Comparison of ENCODE assay signal across 1 cellular context in the genomic region with DNA sequence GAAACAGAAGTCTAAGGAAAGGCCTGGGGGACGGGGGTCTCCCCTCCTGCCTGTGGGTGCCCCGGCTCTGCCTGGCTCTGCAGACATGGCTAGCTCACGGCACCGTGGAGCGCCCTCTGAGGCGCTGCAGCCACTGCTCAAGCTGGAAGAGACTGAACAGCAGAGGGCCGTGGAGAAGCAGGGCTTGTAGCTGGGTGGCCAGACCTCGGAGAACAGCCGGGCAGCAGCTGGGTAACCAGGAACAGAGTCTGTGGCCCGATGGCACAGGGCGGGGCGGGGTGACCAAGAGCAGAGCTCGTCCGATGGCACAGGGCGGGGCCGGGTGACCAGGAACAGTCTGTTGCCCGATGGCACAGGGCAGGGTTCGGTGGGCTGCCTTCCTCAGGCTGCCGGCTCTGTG.
TF ChIP-seq lines count a peak whose summit lies in the region.

No MANE protein-coding gene starts in this region.

TF ChIP-seq in GM23338, 12 proteins besides CTCF, POLR2A, EP300 and RAD21 (continued from another document):
- TF ChIP-seq, protein P1, sequence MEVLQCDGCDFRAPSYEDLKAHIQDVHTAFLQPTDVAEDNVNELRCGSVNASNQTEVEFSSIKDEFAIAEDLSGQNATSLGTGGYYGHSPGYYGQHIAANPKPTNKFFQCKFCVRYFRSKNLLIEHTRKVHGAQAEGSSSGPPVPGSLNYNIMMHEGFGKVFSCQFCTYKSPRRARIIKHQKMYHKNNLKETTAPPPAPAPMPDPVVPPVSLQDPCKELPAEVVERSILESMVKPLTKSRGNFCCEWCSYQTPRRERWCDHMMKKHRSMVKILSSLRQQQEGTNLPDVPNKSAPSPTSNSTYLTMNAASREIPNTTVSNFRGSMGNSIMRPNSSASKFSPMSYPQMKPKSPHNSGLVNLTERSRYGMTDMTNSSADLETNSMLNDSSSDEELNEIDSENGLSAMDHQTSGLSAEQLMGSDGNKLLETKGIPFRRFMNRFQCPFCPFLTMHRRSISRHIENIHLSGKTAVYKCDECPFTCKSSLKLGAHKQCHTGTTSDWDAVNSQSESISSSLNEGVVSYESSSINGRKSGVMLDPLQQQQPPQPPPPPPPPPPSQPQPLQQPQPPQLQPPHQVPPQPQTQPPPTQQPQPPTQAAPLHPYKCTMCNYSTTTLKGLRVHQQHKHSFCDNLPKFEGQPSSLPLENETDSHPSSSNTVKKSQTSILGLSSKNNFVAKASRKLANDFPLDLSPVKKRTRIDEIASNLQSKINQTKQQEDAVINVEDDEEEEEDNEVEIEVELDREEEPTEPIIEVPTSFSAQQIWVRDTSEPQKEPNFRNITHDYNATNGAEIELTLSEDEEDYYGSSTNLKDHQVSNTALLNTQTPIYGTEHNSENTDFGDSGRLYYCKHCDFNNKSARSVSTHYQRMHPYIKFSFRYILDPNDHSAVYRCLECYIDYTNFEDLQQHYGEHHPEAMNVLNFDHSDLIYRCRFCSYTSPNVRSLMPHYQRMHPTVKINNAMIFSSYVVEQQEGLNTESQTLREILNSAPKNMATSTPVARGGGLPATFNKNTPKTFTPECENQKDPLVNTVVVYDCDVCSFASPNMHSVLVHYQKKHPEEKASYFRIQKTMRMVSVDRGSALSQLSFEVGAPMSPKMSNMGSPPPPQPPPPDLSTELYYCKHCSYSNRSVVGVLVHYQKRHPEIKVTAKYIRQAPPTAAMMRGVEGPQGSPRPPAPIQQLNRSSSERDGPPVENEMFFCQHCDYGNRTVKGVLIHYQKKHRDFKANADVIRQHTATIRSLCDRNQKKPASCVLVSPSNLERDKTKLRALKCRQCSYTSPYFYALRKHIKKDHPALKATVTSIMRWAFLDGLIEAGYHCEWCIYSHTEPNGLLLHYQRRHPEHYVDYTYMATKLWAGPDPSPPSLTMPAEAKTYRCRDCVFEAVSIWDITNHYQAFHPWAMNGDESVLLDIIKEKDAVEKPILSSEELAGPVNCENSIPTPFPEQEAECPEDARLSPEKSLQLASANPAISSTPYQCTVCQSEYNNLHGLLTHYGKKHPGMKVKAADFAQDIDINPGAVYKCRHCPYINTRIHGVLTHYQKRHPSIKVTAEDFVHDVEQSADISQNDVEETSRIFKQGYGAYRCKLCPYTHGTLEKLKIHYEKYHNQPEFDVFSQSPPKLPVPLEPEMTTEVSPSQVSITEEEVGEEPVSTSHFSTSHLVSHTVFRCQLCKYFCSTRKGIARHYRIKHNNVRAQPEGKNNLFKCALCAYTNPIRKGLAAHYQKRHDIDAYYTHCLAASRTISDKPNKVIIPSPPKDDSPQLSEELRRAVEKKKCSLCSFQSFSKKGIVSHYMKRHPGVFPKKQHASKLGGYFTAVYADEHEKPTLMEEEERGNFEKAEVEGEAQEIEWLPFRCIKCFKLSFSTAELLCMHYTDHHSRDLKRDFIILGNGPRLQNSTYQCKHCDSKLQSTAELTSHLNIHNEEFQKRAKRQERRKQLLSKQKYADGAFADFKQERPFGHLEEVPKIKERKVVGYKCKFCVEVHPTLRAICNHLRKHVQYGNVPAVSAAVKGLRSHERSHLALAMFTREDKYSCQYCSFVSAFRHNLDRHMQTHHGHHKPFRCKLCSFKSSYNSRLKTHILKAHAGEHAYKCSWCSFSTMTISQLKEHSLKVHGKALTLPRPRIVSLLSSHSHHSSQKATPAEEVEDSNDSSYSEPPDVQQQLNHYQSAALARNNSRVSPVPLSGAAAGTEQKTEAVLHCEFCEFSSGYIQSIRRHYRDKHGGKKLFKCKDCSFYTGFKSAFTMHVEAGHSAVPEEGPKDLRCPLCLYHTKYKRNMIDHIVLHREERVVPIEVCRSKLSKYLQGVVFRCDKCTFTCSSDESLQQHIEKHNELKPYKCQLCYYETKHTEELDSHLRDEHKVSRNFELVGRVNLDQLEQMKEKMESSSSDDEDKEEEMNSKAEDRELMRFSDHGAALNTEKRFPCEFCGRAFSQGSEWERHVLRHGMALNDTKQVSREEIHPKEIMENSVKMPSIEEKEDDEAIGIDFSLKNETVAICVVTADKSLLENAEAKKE (CRISPR knock-in tag; IDR thresholded peaks at IDR 0.05), result no peak
- TF ChIP-seq EZH2 (IDR thresholded peaks at IDR 0.05; ENCODE audit: low read depth, unreplicated experiment) (no peak), JUNB (IDR thresholded peaks at IDR 0.05; ENCODE audit: unreplicated experiment) (no peak), POLR2AphosphoS5 (IDR thresholded peaks at IDR 0.05; ENCODE audit: low read depth) (no peak), EZH2phosphoT487 (IDR thresholded peaks at IDR 0.05; ENCODE audit: unreplicated experiment) (no peak), STAT1 (IDR thresholded peaks at IDR 0.05; ENCODE audit: unreplicated experiment) (no peak)
- TF ChIP-seq, protein P2, sequence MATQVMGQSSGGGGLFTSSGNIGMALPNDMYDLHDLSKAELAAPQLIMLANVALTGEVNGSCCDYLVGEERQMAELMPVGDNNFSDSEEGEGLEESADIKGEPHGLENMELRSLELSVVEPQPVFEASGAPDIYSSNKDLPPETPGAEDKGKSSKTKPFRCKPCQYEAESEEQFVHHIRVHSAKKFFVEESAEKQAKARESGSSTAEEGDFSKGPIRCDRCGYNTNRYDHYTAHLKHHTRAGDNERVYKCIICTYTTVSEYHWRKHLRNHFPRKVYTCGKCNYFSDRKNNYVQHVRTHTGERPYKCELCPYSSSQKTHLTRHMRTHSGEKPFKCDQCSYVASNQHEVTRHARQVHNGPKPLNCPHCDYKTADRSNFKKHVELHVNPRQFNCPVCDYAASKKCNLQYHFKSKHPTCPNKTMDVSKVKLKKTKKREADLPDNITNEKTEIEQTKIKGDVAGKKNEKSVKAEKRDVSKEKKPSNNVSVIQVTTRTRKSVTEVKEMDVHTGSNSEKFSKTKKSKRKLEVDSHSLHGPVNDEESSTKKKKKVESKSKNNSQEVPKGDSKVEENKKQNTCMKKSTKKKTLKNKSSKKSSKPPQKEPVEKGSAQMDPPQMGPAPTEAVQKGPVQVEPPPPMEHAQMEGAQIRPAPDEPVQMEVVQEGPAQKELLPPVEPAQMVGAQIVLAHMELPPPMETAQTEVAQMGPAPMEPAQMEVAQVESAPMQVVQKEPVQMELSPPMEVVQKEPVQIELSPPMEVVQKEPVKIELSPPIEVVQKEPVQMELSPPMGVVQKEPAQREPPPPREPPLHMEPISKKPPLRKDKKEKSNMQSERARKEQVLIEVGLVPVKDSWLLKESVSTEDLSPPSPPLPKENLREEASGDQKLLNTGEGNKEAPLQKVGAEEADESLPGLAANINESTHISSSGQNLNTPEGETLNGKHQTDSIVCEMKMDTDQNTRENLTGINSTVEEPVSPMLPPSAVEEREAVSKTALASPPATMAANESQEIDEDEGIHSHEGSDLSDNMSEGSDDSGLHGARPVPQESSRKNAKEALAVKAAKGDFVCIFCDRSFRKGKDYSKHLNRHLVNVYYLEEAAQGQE (IDR thresholded peaks at IDR 0.05; ENCODE audit: unreplicated experiment), result no peak
